ENCODE assay signal across 25 cellular contexts in the genomic region with DNA sequence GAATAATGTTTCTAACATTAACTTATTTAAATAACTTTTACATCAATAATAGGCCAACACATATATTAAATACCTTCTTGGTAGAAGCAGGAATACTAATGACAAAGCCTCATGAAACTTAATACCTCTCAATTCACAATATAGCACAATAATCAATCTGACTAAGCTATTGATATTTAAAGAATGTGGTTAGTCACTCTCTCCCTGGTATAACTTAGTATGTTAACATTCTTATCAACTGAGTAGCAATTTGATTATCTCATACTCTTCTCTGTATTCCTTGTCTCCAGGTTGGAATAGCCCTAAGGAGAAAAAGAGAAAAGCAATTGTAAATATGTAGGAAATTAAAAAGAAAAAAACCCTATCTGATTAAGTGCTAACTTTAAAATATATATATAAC. TPM values are rescaled to one million over a fixed set of nuclear protein-coding genes. Genes with fewer than 3 reads are reported as not detected.
DNase-seq lines count a peak whose midpoint lies in the region; ATAC-seq and TF ChIP-seq lines count a peak whose summit lies in the region.
"Had no signal": no experiment of that assay in that cellular context is flagged by ENCODE, and none has a peak within 500 bp of the region (broad histone marks: within the 10 kb centered on the region; RNA-seq: fewer than 3 reads in every experiment).

No MANE protein-coding gene starts in this region.

- H3K36me3 ChIP-seq in RWPE2 (ENCODE audit: low read depth) (peaks cover 13% of the 10 kb centered on the region; the same call in 1 of the 2 replicates), fibroblast of lung (ENCODE audit: control insufficient read depth, insufficient read depth, low read length) (no peaks in the 10 kb centered on the region), esophagus squamous epithelium (peaks cover 0 to 31% (median 0%) of the 10 kb centered on the region in 3 donors)
- H3K36me3 ChIP-seq: BE2C had no signal

- peaks cover under 1% of the 10 kb centered on the region for H3K79me2 ChIP-seq in fibroblast of lung (ENCODE audit: control insufficient read depth, insufficient read depth, low read length)

- peak overlapping the region; percentile 15 for H3K4me2 ChIP-seq in fibroblast of lung (ENCODE audit: extremely low read depth, insufficient read depth, low read length)

- H3K9ac ChIP-seq in fibroblast of lung (ENCODE audit: insufficient read depth, low read length): no peak overlapping the region

- H3K9me3 ChIP-seq in RWPE2 (ENCODE audit: severe bottlenecking) (no peaks in the 10 kb centered on the region), fibroblast of lung (ENCODE audit: control insufficient read depth, insufficient read depth, low read depth, low read length) (no peaks in the 10 kb centered on the region), esophagus squamous epithelium (no peaks in the 10 kb centered on the region)
- H3K9me3 ChIP-seq: BE2C, tibial artery had no signal

- H3K4me1 ChIP-seq in RWPE2 (ENCODE audit: insufficient read depth, poor library complexity, severe bottlenecking) (no peaks in the 10 kb centered on the region), fibroblast of lung (ENCODE audit: control insufficient read depth, extremely low read depth, insufficient read depth, low read length) (peaks cover 2% of the 10 kb centered on the region), esophagus squamous epithelium (peaks cover 0 to 7% (median 0%) of the 10 kb centered on the region in 3 donors)
- H3K4me1 ChIP-seq: BE2C, tibial artery had no signal

- no peak for TF ChIP-seq POLR2A in esophagus squamous epithelium (IDR thresholded peaks at IDR 0.05)

- no peak for TF ChIP-seq CTCF in RWPE2 (IDR thresholded peaks at IDR 0.05; ENCODE audit: poor library complexity, severe bottlenecking)
- TF ChIP-seq CTCF in fibroblast of lung (conservative IDR thresholded peaks at IDR 0.05 in 1 of 2, IDR thresholded peaks at IDR 0.05 in 1 of 2; ENCODE audit: low read depth in 1 of 2, low read length in 2 of 2): no peak
- no peak for TF ChIP-seq CTCF in esophagus squamous epithelium (IDR thresholded peaks at IDR 0.05)

- no peak overlapping the region for H2AFZ ChIP-seq in fibroblast of lung (ENCODE audit: low read length)

- no peaks in the 10 kb centered on the region for H4K20me1 ChIP-seq in fibroblast of lung (ENCODE audit: control insufficient read depth, extremely low read depth, insufficient read depth, low read length)

- peaks cover 11% of the 10 kb centered on the region for H3K36me3 Mint-ChIP-seq in effector memory CD8-positive, alpha-beta T cell (ENCODE audit: insufficient read depth)
- H3K36me3 Mint-ChIP-seq: naive B cell had no signal

- H3K27me3 Mint-ChIP-seq in effector memory CD8-positive, alpha-beta T cell: no peaks in the 10 kb centered on the region
- H3K27me3 Mint-ChIP-seq: activated B cell treated with CpG ODN at 0.5 μM for 24 hours, naive B cell had no signal

- intact Hi-C loops in esophagus squamous epithelium (cut with DNase I): no loop called here

- no peak overlapping the region for H3K4me3 ChIP-seq in RWPE2 (ENCODE audit: severe bottlenecking)
- H3K4me3 ChIP-seq in fibroblast of lung (replicated peaks in 1 of 4; ENCODE audit: control extremely low read depth in 1 of 4, insufficient read depth in 1 of 4, low read depth in 3 of 4, low read length in 4 of 4): no peak overlapping the region
- H3K4me3 ChIP-seq in esophagus squamous epithelium: no peak overlapping the region
- H3K4me3 ChIP-seq: tibial artery had no signal

- H3K4me3 Mint-ChIP-seq in effector memory CD8-positive, alpha-beta T cell: no peak overlapping the region
- H3K4me3 Mint-ChIP-seq: activated B cell treated with CpG ODN at 0.5 μM for 24 hours, naive B cell had no signal

- H3K9me3 Mint-ChIP-seq in effector memory CD8-positive, alpha-beta T cell: no peaks in the 10 kb centered on the region
- H3K9me3 Mint-ChIP-seq: activated B cell treated with CpG ODN at 0.5 μM for 24 hours, naive B cell had no signal

- ATAC-seq in RWPE2 (ENCODE audit: low read depth) (peak; percentile 78), GM19463 (IDR thresholded peaks at IDR 0.05; ENCODE audit: unreplicated experiment) (no peak)
- ATAC-seq in effector memory CD8-positive, alpha-beta T cell (replicated peaks): no peak
- ATAC-seq: left colon; stimulated activated naive CD8-positive, alpha-beta T cell treated with anti-CD3 and anti-CD28 coated beads, Interleukin-15, Interleukin-2, amounts not matched to agents 100 U/mL and 50 U/mL, for 24 hours had no signal

- DNase-seq in HCEC 1CT (peak; percentile 78), RWPE2 (ENCODE audit: low spot score) (no peak), fibroblast of lung (ENCODE audit: low read depth in 2 of 2) (peak in 1 of 2 donors; percentile 62), stromal cell of bone marrow (ENCODE audit: low read depth) (peak; percentile 4), esophagus squamous epithelium (lab: John Stamatoyannopoulos, UW) (no peak)
- DNase-seq in effector memory CD8-positive, alpha-beta T cell: no peak
- DNase-seq: activated B cell treated with CpG ODN at 0.5 μM for 24 hours; activated CD4-positive, alpha-beta T cell treated with anti-CD3 and anti-CD28 coated beads, Interleukin-2, amount 50 U/mL, for 48 hours; activated gamma-delta T cell; amygdala; BE2C; caudate nucleus; DND-41; left colon; naive B cell; NCI-H1417; NCI-H524 treated with DMSO at 0.1 percent for 48 hours; occipital lobe; retina; RPMI8226; stimulated activated CD4-positive, alpha-beta T cell treated with anti-CD3 and anti-CD28 coated beads, Interleukin-12 subunit alpha, Interleukin-12 subunit beta, amount 100 ng/mL, for 4 hours; stimulated activated CD4-positive, alpha-beta T cell treated with anti-CD3 and anti-CD28 coated beads, Interleukin-4, amount 100 ng/mL, for 4 hours; stimulated activated naive CD8-positive, alpha-beta T cell treated with anti-CD3 and anti-CD28 coated beads, Interleukin-15, Interleukin-2, amounts not matched to agents 100 U/mL and 50 U/mL, for 24 hours; tibial artery had no signal

- no peak overlapping the region for H3K27ac Mint-ChIP-seq in effector memory CD8-positive, alpha-beta T cell
- H3K27ac Mint-ChIP-seq: activated B cell treated with CpG ODN at 0.5 μM for 24 hours had no signal

- peaks cover 5% of the 10 kb centered on the region in 2 donors for H3K4me1 Mint-ChIP-seq in effector memory CD8-positive, alpha-beta T cell (ENCODE audit: low read depth in 2 of 2)

- H3K27me3 ChIP-seq in RWPE2 (ENCODE audit: insufficient read depth, poor library complexity, severe bottlenecking) (no peaks in the 10 kb centered on the region), fibroblast of lung (ENCODE audit: control insufficient read depth, insufficient read depth, low read length) (no peaks in the 10 kb centered on the region), esophagus squamous epithelium (no peaks in the 10 kb centered on the region)
- H3K27me3 ChIP-seq: BE2C, tibial artery had no signal

- H3K27ac ChIP-seq in RWPE2 (ENCODE audit: poor library complexity, severe bottlenecking) (peak overlapping the region; percentile 10), fibroblast of lung (ENCODE audit: insufficient read depth, low read length) (no peak overlapping the region), esophagus squamous epithelium (no peak overlapping the region)
- H3K27ac ChIP-seq: tibial artery had no signal

RNA-seq across cellular contexts. Expression of a gene that starts 4.9 kb away (rescaled TPM):
- total RNA-seq in fibroblast of lung (12.4 and 13.6 TPM in 2 replicates), esophagus squamous epithelium (10 to 100 TPM; 11.3 to 15.7 (median 13.6) TPM)
- polyA plus RNA-seq in fibroblast of lung: 1.9 and 2.5 TPM in 2 replicates
- 12.6 and 13.5 TPM in 2 replicates for polyA plus RNA-seq in fibroblast of lung (2012)
- polyA minus RNA-seq in fibroblast of lung (ENCODE audit: low replicate concordance): 11.4 and 30.1 TPM in 2 replicates

RNA-seq across cellular contexts. Expression of a gene that starts 28.8 kb away (rescaled TPM):
- 7.4 and 13.7 TPM in 2 replicates for total RNA-seq in fibroblast of lung
- 5.2 and 5.7 TPM in 2 replicates for polyA plus RNA-seq in fibroblast of lung
- polyA plus RNA-seq in fibroblast of lung (2012): 8.0 TPM in 2 replicates
- polyA minus RNA-seq in fibroblast of lung (ENCODE audit: low replicate concordance): 0.15 TPM in 1 of 2 replicates, not detected in the other
- 1 to 10 TPM; 4.7 to 7.2 (median 4.8) TPM for total RNA-seq in esophagus squamous epithelium

Comparison
In these comparisons a context has a peak if more than half of its experiments do, and no peak if none do; other contexts are left out.
1. DNase-seq: peak in HCEC 1CT (single experiment) and stromal cell of bone marrow (single experiment); none in RWPE2 (single experiment), effector memory CD8-positive, alpha-beta T cell (0 of 3) and esophagus squamous epithelium (single experiment).